Comparison of ENCODE assay signal across 12 cellular contexts in genomic region chr15:56371495-56372147, GRCh38. TPM values are rescaled to one million over a fixed set of nuclear protein-coding genes. Genes with fewer than 3 reads are reported as not detected.
DNase-seq lines count a peak whose midpoint lies in the region; ATAC-seq and TF ChIP-seq lines count a peak whose summit lies in the region.
"Had no signal": no experiment of that assay in that cellular context is flagged by ENCODE, and none has a peak within 500 bp of the region (broad histone marks: within the 10 kb centered on the region; RNA-seq: fewer than 3 reads in every experiment).

No MANE protein-coding gene starts in this region.

- POLR2A ChIA-PET in OCI-LY7 (lab: Charles Lee), result interaction anchor here (0.6 to 1.0 kb wide), 3 partner anchors 33 to 235 kb away, joined by 3 to 4 read pairs (median 4); no protein-coding TSS in a partner anchor

- 48 to 68% (median 50%) methylated on average over 2 of the region's 2 CpGs for WGBS in adrenal gland, 4 donors
- 77 to 80% methylated on average over 2 of the region's 2 CpGs for WGBS in upper lobe of left lung, 2 donors

- no peak for TF ChIP-seq POLR2A in adrenal gland (IDR thresholded peaks at IDR 0.05)
- TF ChIP-seq POLR2A in upper lobe of left lung (IDR thresholded peaks at IDR 0.05), result no peak

- H3K9me3 ChIP-seq in OCI-LY7 (ENCODE audit: low read length), result peaks cover 7% of the 10 kb centered on the region; the same call in 1 of the 2 replicates
- H3K9me3 ChIP-seq in adrenal gland (replicated peaks in 1 of 3), result no peaks in the 10 kb centered on the region
- no peaks in the 10 kb centered on the region for H3K9me3 ChIP-seq in upper lobe of left lung

- H3K79me2 ChIP-seq in OCI-LY7 (ENCODE audit: insufficient read depth, low read depth, low read length), result peaks cover 85% of the 10 kb centered on the region

- CTCF ChIA-PET in OCI-LY7 (lab: Charles Lee; ENCODE audit: unreplicated experiment), result no interaction called here

- H3K27me3 ChIP-seq in adrenal gland (no peaks in the 10 kb centered on the region), upper lobe of left lung (no peaks in the 10 kb centered on the region)

- H3K4me1 ChIP-seq in OCI-LY7 (ENCODE audit: insufficient read depth, low read length, poor library complexity, severe bottlenecking), result peaks cover 57% of the 10 kb centered on the region
- no peaks in the 10 kb centered on the region for H3K4me1 ChIP-seq in adrenal gland (replicated peaks in 1 of 2)
- no peaks in the 10 kb centered on the region for H3K4me1 ChIP-seq in upper lobe of left lung

- no peak overlapping the region for H2AFZ ChIP-seq in OCI-LY7 (ENCODE audit: low read length)

- no peak for TF ChIP-seq EP300 in upper lobe of left lung (IDR thresholded peaks at IDR 0.05)

- no peaks in the 10 kb centered on the region for H3K9me2 ChIP-seq in OCI-LY7 (ENCODE audit: insufficient read depth, low read length)

- H3K4me3 ChIP-seq in OCI-LY7 (ENCODE audit: low read depth, low read length, poor library complexity, severe bottlenecking) (peak overlapping the region; percentile 88), adrenal gland (no peak overlapping the region), upper lobe of left lung (no peak overlapping the region)

- no peaks in the 10 kb centered on the region for H4K20me1 ChIP-seq in OCI-LY7 (ENCODE audit: insufficient read depth, low read length)

- no TSS peak for BruUV-seq in OCI-LY7 (replicated peaks; lab: Mats Ljungman, UMichigan)

- intact Hi-C loops in OCI-LY7 (cut with micrococcal nuclease; ENCODE audit: unreplicated experiment), result no loop called here
- intact Hi-C loops in adrenal gland (cut with DNase I), result no loop called here
- intact Hi-C loops in cardiac septum (cut with DNase I), result no loop called here

- H3K27ac ChIP-seq in OCI-LY7 (ENCODE audit: low read depth, low read length, poor library complexity, severe bottlenecking) (peak overlapping the region; percentile 93), adrenal gland (no peak overlapping the region), upper lobe of left lung (no peak overlapping the region)

- H3K36me3 ChIP-seq in OCI-LY7 (ENCODE audit: insufficient read depth, low read length) (peaks cover 13% of the 10 kb centered on the region), adrenal gland (replicated peaks in 1 of 2) (no peaks in the 10 kb centered on the region), upper lobe of left lung (no peaks in the 10 kb centered on the region)

- H3K4me2 ChIP-seq in OCI-LY7 (ENCODE audit: low read length), result peak overlapping the region; percentile 73

- DNase-seq in GM10266 (ENCODE audit: extremely low spot score), result peak; percentile 33
- DNase-seq in OCI-LY7 (ENCODE audit: low spot score), result peak; percentile 78
- no peak for DNase-seq in adrenal gland
- DNase-seq in cardiac septum (ENCODE audit: low spot score), result no peak
- DNase-seq in upper lobe of left lung, result no peak
- no peak for DNase-seq in ecto neural progenitor cell (ENCODE audit: low spot score)
- DNase-seq: anterior cingulate cortex, HFFc6, NCI-H345, nephron progenitor cell had no signal

- no peak for TF ChIP-seq CTCF in GM10266 (IDR thresholded peaks at IDR 0.05; ENCODE audit: control insufficient read depth, insufficient read depth, low read depth, missing control alignments)
- no peak for TF ChIP-seq CTCF in OCI-LY7 (conservative IDR thresholded peaks at IDR 0.05; ENCODE audit: low read length)
- no peak for TF ChIP-seq CTCF in adrenal gland (IDR thresholded peaks at IDR 0.05)
- TF ChIP-seq CTCF in upper lobe of left lung (IDR thresholded peaks at IDR 0.05), result no peak

- peak; percentile 70 for ATAC-seq in GM19328 (IDR thresholded peaks at IDR 0.05; ENCODE audit: unreplicated experiment)
- peak; percentile 90 for ATAC-seq in HG02938 (IDR thresholded peaks at IDR 0.05; ENCODE audit: unreplicated experiment)
- ATAC-seq in upper lobe of left lung (ENCODE audit: low FRiP score in 2 of 2), result no peak

RNA-seq across cellular contexts. Expression of gene TEX9, which starts 6.4 kb away (rescaled TPM):
- total RNA-seq in OCI-LY7 (2014; rRNA removed; shearing (Covaris generic)), result 16.9 and 20.0 TPM in 2 replicates
- total RNA-seq in OCI-LY7 (2022), result 43.5 and 44.6 TPM in 2 replicates
- 10 to 100 TPM in 3 of 8 donors, 1 to 10 TPM in 5; 5.8 to 18.3 (median 9.1) TPM for total RNA-seq in adrenal gland
- 10 to 100 TPM in 1 of 3 donors, 1 to 10 TPM in 2; 3.5 to 11.9 (median 3.9) TPM for polyA plus RNA-seq in adrenal gland
- 2.0 TPM for total RNA-seq in cardiac septum
- 10 to 100 TPM in 2 of 6 donors, 1 to 10 TPM in 4; 1.6 to 36.4 (median 6.8) TPM for total RNA-seq in upper lobe of left lung

Comparison
In these comparisons a context has a peak if more than half of its experiments do, and no peak if none do; other contexts are left out.
1. DNase-seq: peak in GM10266 (single experiment) and OCI-LY7 (single experiment); none in adrenal gland (0 of 7), cardiac septum (single experiment), upper lobe of left lung (0 of 2) and ecto neural progenitor cell (single experiment).
2. ATAC-seq: peak in GM19328 (single experiment) and HG02938 (single experiment); none in upper lobe of left lung (0 of 2).